13 cellular contexts compared by ENCODE assay signal in the genomic region with DNA sequence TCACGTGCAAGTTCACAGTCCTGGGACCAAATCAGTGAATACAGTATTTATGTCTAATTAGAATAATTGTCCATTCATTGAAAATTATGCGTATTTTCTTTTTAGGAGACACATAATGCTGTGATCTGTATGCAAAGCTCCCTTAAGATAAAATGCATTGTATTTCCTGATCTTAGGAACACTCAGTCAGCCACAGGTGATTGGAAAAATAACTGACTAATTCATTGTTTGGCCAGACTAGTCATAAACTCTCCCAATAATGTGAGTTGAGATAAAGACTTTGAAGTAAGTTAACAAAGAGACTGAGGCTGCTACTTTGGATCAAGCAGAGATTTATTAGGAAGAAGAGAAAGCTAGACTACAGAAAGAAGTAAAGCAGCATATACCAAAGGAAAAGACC.
DNase-seq lines count a peak whose midpoint lies in the region; ATAC-seq and TF ChIP-seq lines count a peak whose summit lies in the region.
"Had no signal": no experiment of that assay in that cellular context is flagged by ENCODE, and none has a peak within 500 bp of the region (broad histone marks: within the 10 kb centered on the region; RNA-seq: fewer than 3 reads in every experiment).

No MANE protein-coding gene starts in this region.

- POLR2A ChIA-PET in MCF 10A (lab: Yijun Ruan, JAX), result interaction anchor here (0.6 kb wide), 1 partner anchor 1327 kb away, joined by 3 read pairs; no protein-coding TSS in a partner anchor

- no peak for DNase-seq in mammary epithelial cell
- no peak for DNase-seq in MCF 10A (ENCODE audit: unreplicated experiment)
- peak; percentile 17 for DNase-seq in epithelial cell of esophagus (ENCODE audit: low read depth)
- DNase-seq in mucosa of descending colon, result no peak
- DNase-seq in G401 (ENCODE audit: low spot score), result no peak
- DNase-seq in Calu3, result no peak
- DNase-seq in CD14-positive monocyte (ENCODE audit: low spot score), result no peak
- DNase-seq: DMS 273 treated with DMSO at 0.1 percent for 48 hours, GM23248 had no signal

- no peaks in the 10 kb centered on the region for H3K27me3 Mint-ChIP-seq in MCF 10A (ENCODE audit: insufficient read depth, unreplicated experiment)
- H3K27me3 Mint-ChIP-seq in Calu3 (ENCODE audit: unreplicated experiment), result no peaks in the 10 kb centered on the region
- peaks cover 1 to 2% (median 2%) of the 10 kb centered on the region in 3 donors for H3K27me3 Mint-ChIP-seq in CD14-positive monocyte (ENCODE audit: low read depth in 3 of 3)
- H3K27me3 Mint-ChIP-seq: IgD-negative memory B cell had no signal

- dilution Hi-C loops in mammary epithelial cell (cut with HindIII; ENCODE audit: low sequenced_read_pairs), result no loop called here

- no peaks in the 10 kb centered on the region for H3K27me3 ChIP-seq in mammary epithelial cell (ENCODE audit: insufficient read depth, low read length)

- in situ Hi-C loops in mammary epithelial cell (cut with MboI; ENCODE audit: low sequenced_read_pairs in 2 of 2), result no loop called here
- in situ Hi-C loops in G401 (cut with HindIII; ENCODE audit: low sequenced_read_pairs), result no loop called here

- no peak overlapping the region for H3K27ac Mint-ChIP-seq in MCF 10A (ENCODE audit: low read depth, unreplicated experiment)
- H3K27ac Mint-ChIP-seq in Calu3 (ENCODE audit: unreplicated experiment), result no peak overlapping the region
- no peak overlapping the region for H3K27ac Mint-ChIP-seq in CD14-positive monocyte
- H3K27ac Mint-ChIP-seq: IgD-negative memory B cell had no signal

- H3K36me3 ChIP-seq in mammary epithelial cell (ENCODE audit: insufficient read depth, low read length) (no peaks in the 10 kb centered on the region), mucosa of descending colon (ENCODE audit: low read depth) (no peaks in the 10 kb centered on the region)

- WGBS in mammary epithelial cell (ENCODE audit: low coverage, missing lambda C conversion rate), result 89% methylated on average over 2 of the region's 2 CpGs

- no peaks in the 10 kb centered on the region for H4K20me1 ChIP-seq in mammary epithelial cell (ENCODE audit: insufficient read depth, low read length)

- BruUV-seq in mammary epithelial cell (replicated peaks; lab: Mats Ljungman, UMichigan) (no TSS peak), MCF 10A (replicated peaks; lab: Mats Ljungman, UMichigan) (no TSS peak), Calu3 (replicated peaks; lab: Mats Ljungman, UMichigan) (no TSS peak)

- H2AFZ ChIP-seq in mammary epithelial cell (ENCODE audit: low read depth, low read length), result peak overlapping the region; percentile 23
- H2AFZ ChIP-seq: GM23248 had no signal

- TF ChIP-seq CTCF in mammary epithelial cell (conservative IDR thresholded peaks at IDR 0.05 in 1 of 2, IDR thresholded peaks at IDR 0.05 in 1 of 2; ENCODE audit: extremely low read depth in 1 of 2, insufficient read depth in 1 of 2, low read depth in 1 of 2, low read length in 2 of 2) (no peak), MCF 10A (IDR thresholded peaks at IDR 0.05; ENCODE audit: unreplicated experiment) (no peak), epithelial cell of esophagus (IDR thresholded peaks at IDR 0.05; ENCODE audit: insufficient read depth, low read depth, low read length, missing control alignments) (no peak), mucosa of descending colon (IDR thresholded peaks at IDR 0.05) (no peak), Calu3 (IDR thresholded peaks at IDR 0.05; ENCODE audit: unreplicated experiment) (no peak), CD14-positive monocyte (IDR thresholded peaks at IDR 0.05) (no peak)

- H3K9ac ChIP-seq in mammary epithelial cell (ENCODE audit: insufficient read depth, low read length), result no peak overlapping the region
- H3K9ac ChIP-seq: GM23248 had no signal

- H3K4me3 ChIP-seq in mammary epithelial cell (replicated peaks in 1 of 3; ENCODE audit: insufficient read depth in 1 of 3, low read depth in 2 of 3, low read length in 3 of 3), result no peak overlapping the region
- H3K4me3 ChIP-seq in epithelial cell of esophagus (ENCODE audit: low read length), result no peak overlapping the region
- H3K4me3 ChIP-seq in mucosa of descending colon, result no peak overlapping the region
- H3K4me3 ChIP-seq: GM12878, GM23248 had no signal

- CTCF ChIA-PET in mammary epithelial cell (lab: Charles Lee; ENCODE audit: low non-redundant PET), result no interaction called here
- CTCF ChIA-PET in MCF 10A (lab: Yijun Ruan, JAX), result no interaction called here
- CTCF ChIA-PET in Calu3 (lab: Charles Lee), result no interaction called here

- peaks cover 23% of the 10 kb centered on the region for H3K4me1 ChIP-seq in mammary epithelial cell (ENCODE audit: insufficient read depth, low read length)
- H3K4me1 ChIP-seq in mucosa of descending colon (ENCODE audit: low read depth), result no peaks in the 10 kb centered on the region

- no peaks in the 10 kb centered on the region for H3K9me3 Mint-ChIP-seq in MCF 10A (ENCODE audit: unreplicated experiment)
- no peaks in the 10 kb centered on the region for H3K9me3 Mint-ChIP-seq in Calu3 (ENCODE audit: low read depth, unreplicated experiment)
- peaks cover 0 to 4% (median 0%) of the 10 kb centered on the region in 7 donors for H3K9me3 Mint-ChIP-seq in CD14-positive monocyte

- intact Hi-C loops in mammary epithelial cell (cut with micrococcal nuclease), result loop anchor here (10.0 kb wide), 1 partner anchor 182 kb away; a partner anchor contains a TSS
- intact Hi-C loops in MCF 10A (cut with micrococcal nuclease), result no loop called here
- intact Hi-C loops in mucosa of descending colon (cut with DNase I, micrococcal nuclease), result no loop called here
- intact Hi-C loops in Calu3 (cut with micrococcal nuclease; ENCODE audit: unreplicated experiment), result no loop called here
- intact Hi-C loops in CD14-positive monocyte (cut with micrococcal nuclease), result no loop called here

- H3K4me1 Mint-ChIP-seq in MCF 10A (ENCODE audit: insufficient read depth, unreplicated experiment) (peaks cover 11% of the 10 kb centered on the region), Calu3 (ENCODE audit: low read depth, unreplicated experiment) (peaks cover 14% of the 10 kb centered on the region), CD14-positive monocyte (no peaks in the 10 kb centered on the region)
- H3K4me1 Mint-ChIP-seq: IgD-negative memory B cell had no signal

- H3K9me3 ChIP-seq in mammary epithelial cell (replicated peaks; ENCODE audit: insufficient read depth, low read length), result no peaks in the 10 kb centered on the region
- no peaks in the 10 kb centered on the region for H3K9me3 ChIP-seq in mucosa of descending colon

- H3K4me3 Mint-ChIP-seq in MCF 10A (ENCODE audit: unreplicated experiment), result no peak overlapping the region
- no peak overlapping the region for H3K4me3 Mint-ChIP-seq in Calu3 (ENCODE audit: low read depth, unreplicated experiment)
- no peak overlapping the region for H3K4me3 Mint-ChIP-seq in CD14-positive monocyte
- H3K4me3 Mint-ChIP-seq: IgD-negative memory B cell had no signal

- no peaks in the 10 kb centered on the region for H3K79me2 ChIP-seq in mammary epithelial cell (ENCODE audit: insufficient read depth, low read length)

- H3K4me2 ChIP-seq in mammary epithelial cell (ENCODE audit: insufficient read depth, low read depth, low read length), result no peak overlapping the region

- no peak overlapping the region for H3K27ac ChIP-seq in mammary epithelial cell (ENCODE audit: insufficient read depth, low read depth, low read length)
- H3K27ac ChIP-seq: 22Rv1, GM23248 had no signal

- peak; percentile 37 for ATAC-seq in mucosa of descending colon
- ATAC-seq: GM12878, HCT116 had no signal

- H3K36me3 Mint-ChIP-seq in MCF 10A (ENCODE audit: insufficient read depth, unreplicated experiment) (peaks cover 12% of the 10 kb centered on the region), Calu3 (ENCODE audit: insufficient read depth, unreplicated experiment) (no peaks in the 10 kb centered on the region), CD14-positive monocyte (no peaks in the 10 kb centered on the region)
- H3K36me3 Mint-ChIP-seq: IgD-negative memory B cell had no signal
